19 cellular contexts compared by ENCODE assay signal in the genomic region with DNA sequence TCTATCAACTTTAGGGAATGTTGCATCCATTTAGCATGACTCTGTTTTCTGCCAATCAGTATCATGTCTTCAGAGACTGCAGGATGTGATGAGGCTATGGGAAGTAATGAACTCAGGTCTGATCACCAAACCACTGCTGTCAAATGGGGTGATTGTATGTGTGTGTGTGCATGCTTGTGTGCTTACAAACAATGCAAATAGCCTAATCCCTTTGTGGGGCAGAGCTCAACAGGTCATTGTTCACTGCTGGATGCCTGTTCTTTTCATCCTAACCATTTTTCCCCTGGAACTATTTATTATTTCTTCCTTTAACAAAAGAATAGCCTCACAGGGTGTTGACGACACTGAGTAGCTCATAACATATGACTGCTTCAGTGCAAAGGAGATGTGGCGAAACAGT. TPM values are rescaled to one million over a fixed set of nuclear protein-coding genes. Genes with fewer than 3 reads are reported as not detected.
DNase-seq lines count a peak whose midpoint lies in the region; ATAC-seq, FAIRE-seq and TF ChIP-seq lines count a peak whose summit lies in the region.
"Had no signal": no experiment of that assay in that cellular context is flagged by ENCODE, and none has a peak within 500 bp of the region (broad histone marks: within the 10 kb centered on the region; RNA-seq: fewer than 3 reads in every experiment).

No MANE protein-coding gene starts in this region.

- H3K27me3 ChIP-seq in HepG2 (ENCODE audit: control insufficient read depth in 1 of 2, insufficient read depth in 2 of 2, low read length in 2 of 2): peaks cover 2 to 15% of the 10 kb centered on the region in 2 experiments; a peak in 2 of 5 replicates
- no peaks in the 10 kb centered on the region for H3K27me3 ChIP-seq in right lobe of liver

- peak; percentile 71 for ATAC-seq in HepG2
- no peak for ATAC-seq in right lobe of liver
- no peak for ATAC-seq in T-helper 17 cell
- ATAC-seq: Panc1 had no signal

- no peak for FAIRE-seq in HepG2 (lab: Jason Lieb, UNC)

- peak; percentile 41 for DNase-seq in HepG2 (ENCODE audit: low spot score)
- no peak for DNase-seq in right lobe of liver
- DNase-seq in astrocyte of the cerebellum (ENCODE audit: low read depth): peak; percentile 46
- DNase-seq in kidney tubule cell (ENCODE audit: low spot score): peak; percentile 6
- DNase-seq in UCSD-AML1 (lab: John Stamatoyannopoulos, UW; ENCODE audit: unreplicated experiment): no peak
- no peak for DNase-seq in T-helper 17 cell
- DNase-seq in NK-92 treated with Interleukin-12 subunit alpha and Interleukin-12 subunit beta, amount 100 ng/mL, for 24 hours (lab: John Stamatoyannopoulos, UW): no peak
- no peak for DNase-seq in COLO668 (lab: John Stamatoyannopoulos, UW; ENCODE audit: unreplicated experiment)
- DNase-seq: CD4-positive, alpha-beta memory T cell; GM23248; HFFc6; Kasumi-1; NCI-H1105 treated with DMSO at 0.1 percent for 48 hours; NCI-H1930; NCI-H345; NCI-H526 treated with DMSO at 0.1 percent for 48 hours; Right ventricle myocardium superior; SK-N-SH had no signal

- H3K4me1 ChIP-seq in HepG2 (ENCODE audit: insufficient read depth, low read length): peaks cover 49% of the 10 kb centered on the region
- peaks cover 0 to 9% (median 3%) of the 10 kb centered on the region in 4 donors for H3K4me1 ChIP-seq in right lobe of liver

- no peak overlapping the region for H3K27ac Mint-ChIP-seq in T-helper 17 cell
- H3K27ac Mint-ChIP-seq: CD4-positive, alpha-beta memory T cell; HFFc6 had no signal

- no peak overlapping the region for H2AFZ ChIP-seq in HepG2 (ENCODE audit: low read length)
- H2AFZ ChIP-seq: GM23248 had no signal

- H3K4me1 Mint-ChIP-seq in T-helper 17 cell: no peaks in the 10 kb centered on the region
- H3K4me1 Mint-ChIP-seq: CD4-positive, alpha-beta memory T cell had no signal

- intact Hi-C loops in HepG2 (cut with micrococcal nuclease; ENCODE audit: unreplicated experiment): no loop called here
- intact Hi-C loops in right lobe of liver (cut with DNase I): no loop called here

- in situ Hi-C loops in HepG2 (cut with HindIII; ENCODE audit: extremely low pct_ligation_motif_present, low pct_unique_long_range_greater_than_20kb) (no loop called here), astrocyte of the cerebellum (cut with HindIII; ENCODE audit: low sequenced_read_pairs) (no loop called here)

- TF ChIP-seq RAD21 in HepG2 (CRISPR knock-in tag; IDR thresholded peaks at IDR 0.05): no peak

- peak overlapping the region; percentile 62 for H3K4me2 ChIP-seq in HepG2 (ENCODE audit: low read depth, low read length)
- H3K4me2 ChIP-seq: SK-N-SH had no signal

- H3K27ac ChIP-seq in HepG2 (ENCODE audit: extremely low read length, insufficient read depth, low read length) (no peak overlapping the region), right lobe of liver (no peak overlapping the region)
- H3K27ac ChIP-seq: GM23248 had no signal

- H3K9ac ChIP-seq in HepG2 (ENCODE audit: insufficient read depth, low read depth, low read length): no peak overlapping the region
- H3K9ac ChIP-seq: GM23248, SK-N-SH had no signal

- no peak overlapping the region; a peak in 1 of 6 replicates for H3K4me3 ChIP-seq in HepG2 (replicated peaks in 1 of 3; ENCODE audit: insufficient read depth in 1 of 3, low read depth in 2 of 3, low read length in 3 of 3)
- H3K4me3 ChIP-seq in right lobe of liver: no peak overlapping the region
- H3K4me3 ChIP-seq in astrocyte of the cerebellum (ENCODE audit: low read depth, low read length): no peak overlapping the region
- H3K4me3 ChIP-seq: GM23248 had no signal

- H3K36me3 ChIP-seq in HepG2 (replicated peaks in 1 of 2; ENCODE audit: control insufficient read depth in 1 of 2, insufficient read depth in 2 of 2, low read length in 2 of 2) (no peaks in the 10 kb centered on the region), right lobe of liver (no peaks in the 10 kb centered on the region)

- WGBS in HepG2 (ENCODE audit: low lambda C conversion rate): 27% methylated on average over 2 of the region's 2 CpGs
- WGBS in right lobe of liver (ENCODE audit: insufficient coverage, low coverage, low lambda C conversion rate, missing lambda C conversion rate): 80% methylated on average over 2 of the region's 2 CpGs

- peaks cover 9% of the 10 kb centered on the region for H3K27me3 Mint-ChIP-seq in T-helper 17 cell
- H3K27me3 Mint-ChIP-seq: CD4-positive, alpha-beta memory T cell had no signal

- no peaks in the 10 kb centered on the region for H3K79me2 ChIP-seq in HepG2 (ENCODE audit: insufficient read depth, low read length)

- CTCF ChIA-PET in HepG2 (lab: Yijun Ruan, JAX; ENCODE audit: low intra/inter-chr PET ratio, low total read pairs): no interaction called here

- H4K20me1 ChIP-seq in HepG2 (ENCODE audit: insufficient read depth, low read length): no peaks in the 10 kb centered on the region

- H3K36me3 Mint-ChIP-seq in T-helper 17 cell (ENCODE audit: low read depth): no peaks in the 10 kb centered on the region
- H3K36me3 Mint-ChIP-seq: CD4-positive, alpha-beta memory T cell had no signal

- no peak for TF ChIP-seq POLR2A in HepG2 (IDR thresholded peaks at IDR 0.05; ENCODE audit: insufficient read depth in 1 of 2, low read depth in 2 of 2, low read length in 2 of 2)
- TF ChIP-seq POLR2A in right lobe of liver (IDR thresholded peaks at IDR 0.05): no peak

- no peak overlapping the region for H3K4me3 Mint-ChIP-seq in T-helper 17 cell
- H3K4me3 Mint-ChIP-seq: CD4-positive, alpha-beta memory T cell; HFFc6 had no signal

- TF ChIP-seq CTCF in HepG2 (CRISPR knock-in tag; IDR thresholded peaks at IDR 0.05) (no peak), right lobe of liver (IDR thresholded peaks at IDR 0.05) (no peak), astrocyte of the cerebellum (IDR thresholded peaks at IDR 0.05; ENCODE audit: low read depth, low read length, missing control alignments) (no peak)

- H3K9me3 ChIP-seq in HepG2 (ENCODE audit: low read length): no peaks in the 10 kb centered on the region
- H3K9me3 ChIP-seq in right lobe of liver: no peaks in the 10 kb centered on the region
- no peaks in the 10 kb centered on the region for H3K9me3 ChIP-seq in T-helper 17 cell (ENCODE audit: control insufficient read depth, low read length, poor library complexity, severe bottlenecking)
- H3K9me3 ChIP-seq: SK-N-SH had no signal

- POLR2A ChIA-PET in HepG2 (lab: Yijun Ruan, JAX): interaction anchor here (2.0 kb wide), 1 partner anchor 11 kb away, joined by 15 read pairs; no protein-coding TSS in a partner anchor

- BruUV-seq in HepG2 (replicated peaks; lab: Mats Ljungman, UMichigan): no TSS peak

- TF ChIP-seq EP300 in HepG2 (IDR thresholded peaks at IDR 0.05; ENCODE audit: low read depth in 2 of 2, low read length in 2 of 2) (peak in 1 of 2 experiments; percentile 32; a peak in 1 of 4 replicates), HepG2 (CRISPR knock-in tag; IDR thresholded peaks at IDR 0.05; ENCODE audit: borderline replicate concordance) (no peak)

TF ChIP-seq in HepG2, 621 proteins besides CTCF, POLR2A, EP300 and RAD21 (continues in another document):
- TF ChIP-seq MXI1 (IDR thresholded peaks at IDR 0.05; ENCODE audit: borderline replicate concordance, low read depth, low read length) (0 out of 3 replicates have a peak, but pooled peaks have one; percentile 17), ZMYM3 (CRISPR knock-in tag; IDR thresholded peaks at IDR 0.05) (0 out of 2 replicates have a peak, but pooled peaks have one; percentile 11), SOX13 (IDR thresholded peaks at IDR 0.05) (peak; percentile 76), SOX13 (CRISPR knock-in tag; conservative IDR thresholded peaks at IDR 0.05 in 1 of 2, IDR thresholded peaks at IDR 0.05 in 1 of 2) (peak in 1 of 2 experiments; percentile 88; a peak in 2 of 4 replicates), MTF2 (CRISPR knock-in tag; IDR thresholded peaks at IDR 0.05; ENCODE audit: borderline replicate concordance) (no peak), TFDP2 (CRISPR knock-in tag; IDR thresholded peaks at IDR 0.05) (no peak), TEAD3 (CRISPR knock-in tag; optimal IDR thresholded peaks at IDR 0.05; ENCODE audit: borderline replicate concordance) (peak; percentile 51), ZBTB21 (CRISPR knock-in tag; IDR thresholded peaks at IDR 0.05) (no peak), NFE2L2 (IDR thresholded peaks at IDR 0.05; ENCODE audit: low read length) (no peak), SOX6 (IDR thresholded peaks at IDR 0.05) (no peak), SOX6 (CRISPR knock-in tag; IDR thresholded peaks at IDR 0.05) (peak; percentile 85)

RNA-seq across cellular contexts. Expression of gene NXPH2, which starts 55.9 kb away (rescaled TPM):
- total RNA-seq in HepG2 (2016; rRNA removed; fragmentation: Illumina TruSeq; extraction: Trizol) (not detected in 2 replicates), right lobe of liver (not detected), T-helper 17 cell (not detected)
- not detected in 2 replicates for total RNA-seq in HepG2 (2016; cell fraction: cytosol; rRNA removed; fragmentation: Illumina TruSeq; extraction: Trizol; ENCODE audit: low read depth)
- total RNA-seq in HepG2 (2016; cell fraction: insoluble cytoplasmic fraction; rRNA removed; fragmentation: Illumina TruSeq; extraction: Trizol): not detected in 2 replicates
- not detected in 2 replicates for total RNA-seq in HepG2 (2016; cell fraction: membrane; rRNA removed; fragmentation: Illumina TruSeq; extraction: Trizol)
- total RNA-seq in HepG2 (2016; cell fraction: nucleus; rRNA removed; fragmentation: Illumina TruSeq; extraction: Trizol): not detected in 2 replicates
- not detected in 2 replicates for polyA plus RNA-seq in HepG2 (2011; rRNA removed)
- polyA plus RNA-seq in HepG2 (2011; cell fraction: cytosol; rRNA removed): not detected in 2 replicates
- polyA plus RNA-seq in HepG2 (2011; cell fraction: nucleus; rRNA removed): not detected in 2 replicates
- polyA plus RNA-seq in HepG2 (2012): not detected in 2 replicates
- polyA plus RNA-seq in HepG2 (2016; cell fraction: cytosol; fragmentation: Illumina TruSeq; extraction: Trizol; ENCODE audit: low read depth): not detected in 2 replicates
- not detected in 2 replicates for polyA plus RNA-seq in HepG2 (2016; cell fraction: insoluble cytoplasmic fraction; fragmentation: Illumina TruSeq; extraction: Trizol; ENCODE audit: low read depth)
- not detected in 2 replicates for polyA plus RNA-seq in HepG2 (2016; cell fraction: membrane; fragmentation: Illumina TruSeq; extraction: Trizol; ENCODE audit: low read depth)
- polyA plus RNA-seq in HepG2 (2016; cell fraction: nucleus; fragmentation: Illumina TruSeq; extraction: Trizol; ENCODE audit: insufficient read depth, low read depth): not detected in 2 replicates
- polyA minus RNA-seq in HepG2 (2011; rRNA and poly(A)+ RNA removed; ENCODE audit: low replicate concordance): not detected in 2 replicates
- polyA minus RNA-seq in HepG2 (2011; cell fraction: cytosol; rRNA and poly(A)+ RNA removed): not detected in 2 replicates
- not detected in 2 replicates for polyA minus RNA-seq in HepG2 (2011; cell fraction: nucleus; rRNA and poly(A)+ RNA removed)
- total RNA-seq: CD4-positive, alpha-beta memory T cell; GM23248; HFFc6; Right ventricle myocardium superior had no signal
- polyA plus RNA-seq: CD4-positive, alpha-beta memory T cell; GM23248; SK-N-SH had no signal

Comparison
In these comparisons a context has a peak if more than half of its experiments do, and no peak if none do; other contexts are left out.
1. DNase-seq: peak in HepG2 (single experiment), astrocyte of the cerebellum (single experiment) and kidney tubule cell (single experiment); none in right lobe of liver (0 of 3), UCSD-AML1 (single experiment), T-helper 17 cell (0 of 3), NK-92 treated with Interleukin-12 subunit alpha and Interleukin-12 subunit beta, amount 100 ng/mL, for 24 hours (single experiment) and COLO668 (single experiment).